Comparison of ENCODE assay signal across 24 cellular contexts in genomic region chr10:43981232-43981631, GRCh38.
A peak's percentile ranks its signal among the peaks of the same experiment; 100 is the strongest.
DNase-seq lines count a peak whose midpoint lies in the region; ATAC-seq, FAIRE-seq and TF ChIP-seq lines count a peak whose summit lies in the region.
"Had no signal": no experiment of that assay in that cellular context is flagged by ENCODE, and none has a peak within 500 bp of the region (broad histone marks: within the 10 kb centered on the region; RNA-seq: fewer than 3 reads in every experiment).

No MANE protein-coding gene starts in this region.

- no peaks in the 10 kb centered on the region for H3K9me3 ChIP-seq in IMR-90 (ENCODE audit: control insufficient read depth, insufficient read depth, low read length)
- H3K9me3 ChIP-seq in GM12878 (replicated peaks; ENCODE audit: control insufficient read depth, insufficient read depth, low read length) = no peaks in the 10 kb centered on the region; the same call in 2 of the 3 replicates
- H3K9me3 ChIP-seq: Caco-2, left lung, transverse colon had no signal

- H4K8ac ChIP-seq in IMR-90 (ENCODE audit: low read depth in 2 of 2, low read length in 2 of 2) = no peak overlapping the region

- H3K27me3 ChIP-seq in IMR-90 (ENCODE audit: control insufficient read depth, insufficient read depth, low read length) (no peaks in the 10 kb centered on the region; the same call in 1 of the 2 replicates), GM12878 (replicated peaks in 1 of 2; ENCODE audit: control insufficient read depth in 2 of 2, insufficient read depth in 2 of 2, low read length in 1 of 2) (no peaks in the 10 kb centered on the region)
- H3K27me3 ChIP-seq: left lung, transverse colon had no signal

- peaks cover 3% of the 10 kb centered on the region for H3K27me3 Mint-ChIP-seq in activated CD8-positive, alpha-beta T cell treated with anti-CD3 and anti-CD28 coated beads, Interleukin-2, amount 10 ng/mL, durations not matched to agents 7 days and 5 days (ENCODE audit: low read depth)
- H3K27me3 Mint-ChIP-seq: activated CD8-positive, alpha-beta T cell treated with anti-CD3 and anti-CD28 coated beads for 36 hours; activated naive CD4-positive, alpha-beta T cell treated with anti-CD3 and anti-CD28 coated beads, Interleukin-2, amount 10 ng/mL, durations not matched to agents 7 days and 5 days; B cell; stimulated activated memory B cell treated with anti-CD40 and anti-IgM and Interleukin-4, amounts not matched to agents 10 μg/mL and 1 μg/mL and 100 μg/mL, for 72 hours had no signal

- no peak overlapping the region for H3K23ac ChIP-seq in IMR-90 (ENCODE audit: low read depth, low read length)

- no peak overlapping the region for H2AK5ac ChIP-seq in IMR-90 (ENCODE audit: low read depth, low read length)

- no peak for TF ChIP-seq CTCF in IMR-90 (conservative IDR thresholded peaks at IDR 0.05; ENCODE audit: low read depth, low read length)
- no peak for TF ChIP-seq CTCF in GM12878 (IDR thresholded peaks at IDR 0.05 in 2 of 3, conservative IDR thresholded peaks at IDR 0.05 in 1 of 3; ENCODE audit: control insufficient read depth in 2 of 3, extremely low read depth in 1 of 3, insufficient read depth in 1 of 3, low read depth in 3 of 3, low read length in 3 of 3)

- no peak overlapping the region for H3K4ac ChIP-seq in IMR-90 (ENCODE audit: low read depth, low read length)

- intact Hi-C loops in IMR-90 (cut with micrococcal nuclease) = no loop called here
- intact Hi-C loops in GM12878 (cut with micrococcal nuclease; ENCODE audit: unreplicated experiment) = no loop called here

- POLR2A ChIA-PET in IMR-90 (lab: Charles Lee; ENCODE audit: unreplicated experiment) = no interaction called here
- POLR2A ChIA-PET in GM12878 (lab: Charles Lee) = no interaction called here
- POLR2A ChIA-PET in activated CD8-positive, alpha-beta T cell treated with anti-CD3 and anti-CD28 coated beads, Interleukin-2, amount 10 ng/mL, durations not matched to agents 7 days and 5 days (lab: Charles Lee) = no interaction called here

- no CpG with 5 or more reads among the region's 1 CpG for WGBS in IMR-90 (ENCODE audit: extremely low coverage in 2 of 2, insufficient read length in 1 of 2), 2 experiments
- 100% methylated on average over 1 of the region's 1 CpG for WGBS in GM12878 (ENCODE audit: insufficient coverage, insufficient replicate concordance, low lambda C conversion rate, missing lambda C conversion rate)

- H2AFZ ChIP-seq in IMR-90 (replicated peaks; ENCODE audit: low read length, poor library complexity) = no peak overlapping the region
- no peak overlapping the region for H2AFZ ChIP-seq in GM12878 (ENCODE audit: control insufficient read depth, low read depth, low read length)
- H2AFZ ChIP-seq: GM23338 had no signal

- no peaks in the 10 kb centered on the region for H3K36me3 Mint-ChIP-seq in activated CD8-positive, alpha-beta T cell treated with anti-CD3 and anti-CD28 coated beads, Interleukin-2, amount 10 ng/mL, durations not matched to agents 7 days and 5 days (ENCODE audit: low read depth)
- H3K36me3 Mint-ChIP-seq: activated naive CD4-positive, alpha-beta T cell treated with anti-CD3 and anti-CD28 coated beads, Interleukin-2, amount 10 ng/mL, durations not matched to agents 7 days and 5 days; stimulated activated memory B cell treated with anti-CD40 and anti-IgM and Interleukin-4, amounts not matched to agents 10 μg/mL and 1 μg/mL and 100 μg/mL, for 72 hours had no signal

- in situ Hi-C loops in IMR-90 (cut with MboI; ENCODE audit: low sequenced_read_pairs) = no loop called here
- in situ Hi-C loops in GM12878 (cut with MboI) = no loop called here

- BruUV-seq in IMR-90 (replicated peaks; lab: Mats Ljungman, UMichigan) = no TSS peak
- BruUV-seq in GM12878 (replicated peaks; lab: Mats Ljungman, UMichigan) = no TSS peak

- H2AK9ac ChIP-seq in IMR-90 (replicated peaks; ENCODE audit: low read depth, low read length, poor library complexity) = no peak overlapping the region

- no peak overlapping the region for H3K9ac ChIP-seq in IMR-90 (ENCODE audit: low read depth, low read length)
- no peak overlapping the region for H3K9ac ChIP-seq in GM12878 (ENCODE audit: control insufficient read depth, insufficient read depth, low read length)

- ATAC-seq in IMR-90 (ENCODE audit: low read depth) (no peak; the same call in 1 of the 2 replicates), GM12878 (peak; percentile 64), GM21526 (IDR thresholded peaks at IDR 0.05; ENCODE audit: low FRiP score, unreplicated experiment) (no peak)
- ATAC-seq in activated CD8-positive, alpha-beta T cell treated with anti-CD3 and anti-CD28 coated beads, Interleukin-2, amount 10 ng/mL, durations not matched to agents 7 days and 5 days = no peak
- ATAC-seq: activated CD8-positive, alpha-beta T cell treated with anti-CD3 and anti-CD28 coated beads for 36 hours; activated T-cell treated with anti-CD3 and anti-CD28 coated beads, Interleukin-2, amount 50 U/mL, for 4 hours; GM23338; left lung; stimulated activated memory B cell treated with anti-CD40 and anti-IgM and Interleukin-4, amounts not matched to agents 10 μg/mL and 1 μg/mL and 100 μg/mL, for 72 hours had no signal

- H3K9me1 ChIP-seq in IMR-90 (ENCODE audit: insufficient read depth, low read length) = peaks cover 5% of the 10 kb centered on the region; the same call in 1 of the 2 replicates

- H3K36me3 ChIP-seq in IMR-90 (ENCODE audit: control insufficient read depth, insufficient read depth, low read length) = no peaks in the 10 kb centered on the region
- no peaks in the 10 kb centered on the region for H3K36me3 ChIP-seq in GM12878 (ENCODE audit: control insufficient read depth in 2 of 2, insufficient read depth in 2 of 2, low read length in 1 of 2)
- H3K36me3 ChIP-seq: left lung, transverse colon had no signal

- H3K4me2 ChIP-seq in IMR-90 (ENCODE audit: low read depth, low read length) (no peak overlapping the region), GM12878 (ENCODE audit: control insufficient read depth, insufficient read depth) (no peak overlapping the region)
- H3K4me2 ChIP-seq: GM23338 had no signal

- no peak overlapping the region for H3K4me3 Mint-ChIP-seq in activated CD8-positive, alpha-beta T cell treated with anti-CD3 and anti-CD28 coated beads, Interleukin-2, amount 10 ng/mL, durations not matched to agents 7 days and 5 days
- H3K4me3 Mint-ChIP-seq: activated CD8-positive, alpha-beta T cell treated with anti-CD3 and anti-CD28 coated beads for 36 hours; activated naive CD4-positive, alpha-beta T cell treated with anti-CD3 and anti-CD28 coated beads, Interleukin-2, amount 10 ng/mL, durations not matched to agents 7 days and 5 days; activated T-cell treated with anti-CD3 and anti-CD28 coated beads, Interleukin-2, amount 50 U/mL, for 4 hours; B cell; GM23338; stimulated activated memory B cell treated with anti-CD40 and anti-IgM and Interleukin-4, amounts not matched to agents 10 μg/mL and 1 μg/mL and 100 μg/mL, for 72 hours had no signal

- H3K4me1 Mint-ChIP-seq in activated CD8-positive, alpha-beta T cell treated with anti-CD3 and anti-CD28 coated beads, Interleukin-2, amount 10 ng/mL, durations not matched to agents 7 days and 5 days (ENCODE audit: low read depth) = peaks cover 7% of the 10 kb centered on the region
- H3K4me1 Mint-ChIP-seq: B cell; GM23338; stimulated activated memory B cell treated with anti-CD40 and anti-IgM and Interleukin-4, amounts not matched to agents 10 μg/mL and 1 μg/mL and 100 μg/mL, for 72 hours had no signal

- no peaks in the 10 kb centered on the region for H4K20me1 ChIP-seq in IMR-90 (ENCODE audit: insufficient read depth, low read length)
- no peaks in the 10 kb centered on the region for H4K20me1 ChIP-seq in GM12878 (ENCODE audit: control insufficient read depth, insufficient read depth)

- H3K27ac Mint-ChIP-seq in activated CD8-positive, alpha-beta T cell treated with anti-CD3 and anti-CD28 coated beads, Interleukin-2, amount 10 ng/mL, durations not matched to agents 7 days and 5 days = no peak overlapping the region
- H3K27ac Mint-ChIP-seq: activated CD8-positive, alpha-beta T cell treated with anti-CD3 and anti-CD28 coated beads for 36 hours; activated naive CD4-positive, alpha-beta T cell treated with anti-CD3 and anti-CD28 coated beads, Interleukin-2, amount 10 ng/mL, durations not matched to agents 7 days and 5 days; B cell; GM23338; stimulated activated memory B cell treated with anti-CD40 and anti-IgM and Interleukin-4, amounts not matched to agents 10 μg/mL and 1 μg/mL and 100 μg/mL, for 72 hours had no signal

- H3K79me1 ChIP-seq in IMR-90 (ENCODE audit: low read depth in 1 of 2, low read length in 2 of 2) = no peaks in the 10 kb centered on the region

- no peaks in the 10 kb centered on the region for H3K79me2 ChIP-seq in GM12878 (ENCODE audit: control insufficient read depth, insufficient read depth, low read length)

- H4K91ac ChIP-seq in IMR-90 (ENCODE audit: insufficient read depth, low read depth, low read length) = no peak overlapping the region

- TF ChIP-seq RAD21 in IMR-90 (IDR thresholded peaks at IDR 0.05; ENCODE audit: low read length) = no peak
- TF ChIP-seq RAD21 in GM12878 (IDR thresholded peaks at IDR 0.05; ENCODE audit: insufficient read depth, low read depth, low read length) = no peak

- CTCF ChIA-PET in IMR-90 (lab: Yijun Ruan, JAX) = no interaction called here
- CTCF ChIA-PET in GM12878 (lab: Yijun Ruan, JAX) = no interaction called here
- CTCF ChIA-PET in activated CD8-positive, alpha-beta T cell treated with anti-CD3 and anti-CD28 coated beads, Interleukin-2, amount 10 ng/mL, durations not matched to agents 7 days and 5 days (lab: Charles Lee) = no interaction called here

- H3K4me3 ChIP-seq in IMR-90 (ENCODE audit: insufficient read depth, low read depth, low read length) = no peak overlapping the region
- H3K4me3 ChIP-seq in GM12878 = no peak overlapping the region
- H3K4me3 ChIP-seq: GM23338, left lung, transverse colon had no signal

- dilution Hi-C loops in IMR-90 (cut with HindIII; ENCODE audit: low sequenced_read_pairs, unreplicated experiment) = no loop called here

- no peak overlapping the region for H2BK20ac ChIP-seq in IMR-90 (ENCODE audit: low read depth, low read length)

- H3K4me1 ChIP-seq in IMR-90 (ENCODE audit: control insufficient read depth, insufficient read depth, low read length) = no peaks in the 10 kb centered on the region
- H3K4me1 ChIP-seq in GM12878 (ENCODE audit: control insufficient read depth, insufficient read depth, low read length) = no peaks in the 10 kb centered on the region; the same call in 1 of the 2 replicates
- H3K4me1 ChIP-seq: Caco-2, transverse colon had no signal

- RAD21 ChIA-PET in GM12878 (lab: Charles Lee; ENCODE audit: unreplicated experiment) = no interaction called here

- no peak overlapping the region for H3K14ac ChIP-seq in IMR-90 (replicated peaks; ENCODE audit: low read depth, low read length)

- peak; percentile 7 for FAIRE-seq in GM12878 (lab: Jason Lieb, UNC)
- FAIRE-seq: colon, endometrium had no signal

- H3K27ac ChIP-seq in IMR-90 (ENCODE audit: insufficient read depth, low read length) = no peak overlapping the region
- no peak overlapping the region for H3K27ac ChIP-seq in GM12878 (ENCODE audit: control insufficient read depth, insufficient read depth)
- H3K27ac ChIP-seq: transverse colon had no signal

- DNase-seq in AG20443 (ENCODE audit: low spot score) (peak; percentile 42), IMR-90 (peak; percentile 65), GM12878 (ENCODE audit: low read depth, low spot score) (no peak), glomerular visceral epithelial cell (ENCODE audit: extremely low spot score) (peak; percentile 39), globus pallidus (ENCODE audit: low spot score) (no peak)
- DNase-seq in stimulated activated CD4-positive, alpha-beta T cell treated with anti-CD3 and anti-CD28 coated beads, Interleukin-4, amount 100 ng/mL, for 4 hours = no peak
- DNase-seq in activated CD8-positive, alpha-beta T cell treated with anti-CD3 and anti-CD28 coated beads, Interleukin-2, amount 10 ng/mL, durations not matched to agents 7 days and 5 days = no peak
- DNase-seq: activated CD8-positive, alpha-beta T cell treated with anti-CD3 and anti-CD28 coated beads for 36 hours; activated naive CD4-positive, alpha-beta T cell treated with anti-CD3 and anti-CD28 coated beads, Interleukin-2, amount 10 ng/mL, durations not matched to agents 7 days and 5 days; activated T-cell treated with anti-CD3 and anti-CD28 coated beads, Interleukin-2, amount 50 U/mL, for 4 hours; Caco-2; left lung; NCI-H1417; NCI-H526; retina; Right ventricle myocardium superior; stimulated activated CD4-positive, alpha-beta T cell treated with anti-CD3 and anti-CD28 coated beads, Interleukin-15, amount 100 ng/mL, for 24 hours; transverse colon had no signal

- no peaks in the 10 kb centered on the region for H3K9me3 Mint-ChIP-seq in activated CD8-positive, alpha-beta T cell treated with anti-CD3 and anti-CD28 coated beads, Interleukin-2, amount 10 ng/mL, durations not matched to agents 7 days and 5 days (ENCODE audit: insufficient read depth)
- H3K9me3 Mint-ChIP-seq: activated CD8-positive, alpha-beta T cell treated with anti-CD3 and anti-CD28 coated beads for 36 hours; activated T-cell treated with anti-CD3 and anti-CD28 coated beads, Interleukin-2, amount 50 U/mL, for 4 hours; GM23338 had no signal

- no peak overlapping the region for H2BK15ac ChIP-seq in IMR-90 (ENCODE audit: low read depth, low read length)

- no peak overlapping the region for H2BK5ac ChIP-seq in IMR-90 (ENCODE audit: low read depth, low read length, poor library complexity, severe bottlenecking)

- H4K5ac ChIP-seq in IMR-90 (ENCODE audit: low read depth, low read length) = no peak overlapping the region

- H3K18ac ChIP-seq in IMR-90 (ENCODE audit: low read depth, low read length) = no peak overlapping the region

- TF ChIP-seq EP300 in GM12878 (IDR thresholded peaks at IDR 0.05; ENCODE audit: borderline replicate concordance in 1 of 2, control insufficient read depth in 1 of 2, low read depth in 2 of 2, low read length in 2 of 2) = no peak

- TF ChIP-seq POLR2A in IMR-90 (IDR thresholded peaks at IDR 0.05; ENCODE audit: low read depth, low read length) (no peak), GM12878 (IDR thresholded peaks at IDR 0.05; ENCODE audit: low read depth, low read length) (no peak)

- H2BK120ac ChIP-seq in IMR-90 (ENCODE audit: low read depth, low read length) = no peak overlapping the region

- no peak overlapping the region for H3K56ac ChIP-seq in IMR-90 (ENCODE audit: extremely low read depth, insufficient read depth, low read length)

- SMC1A ChIA-PET in GM12878 (lab: Charles Lee; ENCODE audit: uncharacterized antibody, unreplicated experiment) = no interaction called here

Comparison
In these comparisons a context has a peak if more than half of its experiments do, and no peak if none do; other contexts are left out.
1. DNase-seq: peak in AG20443 (single experiment), IMR-90 (single experiment) and glomerular visceral epithelial cell (single experiment); none in GM12878 (single experiment), stimulated activated CD4-positive, alpha-beta T cell treated with anti-CD3 and anti-CD28 coated beads, Interleukin-4, amount 100 ng/mL, for 4 hours (0 of 2), activated CD8-positive, alpha-beta T cell treated with anti-CD3 and anti-CD28 coated beads, Interleukin-2, amount 10 ng/mL, durations not matched to agents 7 days and 5 days (single experiment) and globus pallidus (single experiment).